8 cellular contexts compared by ENCODE assay signal in genomic region chr1:31704261-31705079, GRCh38. TPM values are rescaled to one million over a fixed set of nuclear protein-coding genes. Genes with fewer than 3 reads are reported as not detected.
DNase-seq lines count a peak whose midpoint lies in the region; ATAC-seq and TF ChIP-seq lines count a peak whose summit lies in the region.

No MANE protein-coding gene starts in this region.

- no peak for TF ChIP-seq POLR2A in Peyer's patch (IDR thresholded peaks at IDR 0.05)
- no peak for TF ChIP-seq POLR2A in ovary (IDR thresholded peaks at IDR 0.05)

- H3K4me3 ChIP-seq in Peyer's patch (peak overlapping the region; percentile 22 to 42 (median 36)), fibroblast of mammary gland (ENCODE audit: control insufficient read depth, low read depth, low read length) (peak overlapping the region; percentile 82), ovary (peak overlapping the region; percentile 44)

- peaks cover 0 to 35% (median 15%) of the 10 kb centered on the region in 4 donors for H3K4me1 ChIP-seq in Peyer's patch
- peaks cover 37% of the 10 kb centered on the region for H3K4me1 ChIP-seq in ovary (ENCODE audit: insufficient read depth)

- in situ Hi-C loops in GM13976 (cut with MboI; ENCODE audit: low sequenced_read_pairs, unreplicated experiment), result no loop called here

- H3K9me3 ChIP-seq in Peyer's patch, result no peaks in the 10 kb centered on the region
- no peaks in the 10 kb centered on the region for H3K9me3 ChIP-seq in ovary

- DNase-seq in ELR (ENCODE audit: low read depth) (peak; percentile 75), Peyer's patch (peak in 1 of 3 donors; percentile 59), fibroblast of mammary gland (ENCODE audit: low read depth) (peak; percentile 92), ovary (peak in 2 of 5 donors; percentile 43 to 67), GM13976 (ENCODE audit: low spot score) (no peak), GOT3 (lab: John Stamatoyannopoulos, UW) (no peak)

- H3K27ac ChIP-seq in Peyer's patch (peak overlapping the region; percentile 67 to 88 (median 78)), ovary (peak overlapping the region; percentile 89)

- H3K27me3 ChIP-seq in Peyer's patch, result no peaks in the 10 kb centered on the region
- H3K27me3 ChIP-seq in ovary, result no peaks in the 10 kb centered on the region

- intact Hi-C loops in ovary (cut with DNase I), result loop anchor here in 2 of 4 donors (2.0 to 5.0 kb wide), 2 partner anchors 38 to 42 kb away; no protein-coding TSS in a partner anchor

- no peak for TF ChIP-seq EP300 in ovary (IDR thresholded peaks at IDR 0.05)

- TF ChIP-seq CTCF in Peyer's patch (IDR thresholded peaks at IDR 0.05) (no peak), fibroblast of mammary gland (conservative IDR thresholded peaks at IDR 0.05; ENCODE audit: control insufficient read depth, insufficient read depth, low read depth, low read length) (no peak), ovary (IDR thresholded peaks at IDR 0.05) (no peak), GM13976 (IDR thresholded peaks at IDR 0.05; ENCODE audit: borderline replicate concordance, control extremely low read depth, extremely low read depth, insufficient read depth, missing control alignments) (no peak)

- ATAC-seq in HG02759 (IDR thresholded peaks at IDR 0.05; ENCODE audit: unreplicated experiment) (no peak), GM18502 (IDR thresholded peaks at IDR 0.05; ENCODE audit: poor library complexity, unreplicated experiment) (no peak)

- H3K36me3 ChIP-seq in Peyer's patch (no peaks in the 10 kb centered on the region), ovary (no peaks in the 10 kb centered on the region)

- WGBS in ovary, 3 donors, result 2 to 4% (median 4%) methylated on average over 19 to 20 of the region's 20 CpGs

RNA-seq across cellular contexts. Expression of gene COL16A1, which starts 0.7 kb away (rescaled TPM):
- 100 to 1,000 TPM in 1 of 4 donors, 10 to 100 TPM in 3; 18.2 to 201 (median 58.3) TPM for total RNA-seq in Peyer's patch
- total RNA-seq in ovary, result 100 to 1,000 TPM in 5 of 7 donors, 10 to 100 TPM in 2; 64.4 to 237 (median 157) TPM
- polyA plus RNA-seq in ovary, result 100 to 1,000 TPM in 1 of 2 donors, 10 to 100 TPM in 1; 19.8 to 194 TPM

RNA-seq across cellular contexts. Expression of gene ADGRB2, which starts 59.7 kb away (rescaled TPM):
- total RNA-seq in Peyer's patch (10 to 100 TPM in 3 of 4 donors, 1 to 10 TPM in 1; 3.3 to 39.1 (median 17.2) TPM), ovary (1 to 10 TPM in 6 of 7 donors, under 1 TPM in 1; 0.48 to 7.2 (median 1.6) TPM)
- 1 to 10 TPM in 1 of 2 donors, under 1 TPM in 1; 0.30 to 2.6 TPM for polyA plus RNA-seq in ovary

RNA-seq across cellular contexts. Expression of gene PEF1, which starts 59.8 kb away (rescaled TPM):
- total RNA-seq in Peyer's patch, result 100 to 1,000 TPM in 1 of 4 donors, 10 to 100 TPM in 3; 49.5 to 116 (median 59.8) TPM
- total RNA-seq in ovary, result 10 to 100 TPM; 31.7 to 65.2 (median 59.9) TPM
- 10 to 100 TPM; 54.3 to 58.2 TPM for polyA plus RNA-seq in ovary

Comparison
In these comparisons a context has a peak if more than half of its experiments do, and no peak if none do; other contexts are left out.
1. DNase-seq: peak in ELR (single experiment) and fibroblast of mammary gland (single experiment); none in GM13976 (single experiment) and GOT3 (single experiment).
2. Peak in every context shown above with its lines, with median percentiles within 50 percentile points of each other: H3K4me3 ChIP-seq.